Comparison of ENCODE assay signal across 34 cellular contexts in genomic region chr14:21334202-21334906, GRCh38. TPM values are rescaled to one million over a fixed set of nuclear protein-coding genes. Genes with fewer than 3 reads are reported as not detected.
"Had no signal": no experiment of that assay in that cellular context is flagged by ENCODE, and none has a peak within 500 bp of the region (broad histone marks: within the 10 kb centered on the region; RNA-seq: fewer than 3 reads in every experiment).

No MANE protein-coding gene starts in this region.

- H3K36me3 ChIP-seq: Peyer's patch had no signal

- H3K9me3 ChIP-seq: Peyer's patch had no signal

- FAIRE-seq: bronchial epithelial cell, TTC549 had no signal

- H3K4me1 ChIP-seq: Peyer's patch had no signal

- H3K4me3 Mint-ChIP-seq: activated CD4-positive, alpha-beta T cell treated with anti-CD3 and anti-CD28 coated beads for 36 hours; activated CD4-positive, alpha-beta T cell treated with anti-CD3 and anti-CD28 coated beads, Interleukin-2, amount 10 ng/mL, durations not matched to agents 7 days and 5 days; activated CD8-positive, alpha-beta T cell treated with anti-CD3 and anti-CD28 coated beads, Interleukin-2, amount 10 ng/mL, durations not matched to agents 7 days and 5 days; activated naive CD4-positive, alpha-beta T cell treated with anti-CD3 and anti-CD28 coated beads, Interleukin-2, amount 50 U/mL, for 24 hours; activated T-cell treated with anti-CD3 and anti-CD28 coated beads, Interleukin-2, amount 50 U/mL, for 24 hours; brain; T-helper 1 cell treated with Interleukin-12 subunit alpha and Interleukin-12 subunit beta and Interleukin-4 antibody, amounts not matched to agents 30 μg/mL and 1 μg/mL, for 36 hours; T-helper 2 cell treated with Interferon-gamma antibody and Interleukin-4, amounts not matched to agents 5 μg/mL and 100 μg/mL, for 36 hours had no signal

- H3K9me3 Mint-ChIP-seq: activated CD4-positive, alpha-beta T cell treated with anti-CD3 and anti-CD28 coated beads, Interleukin-2, amount 10 ng/mL, durations not matched to agents 7 days and 5 days; activated naive CD4-positive, alpha-beta T cell treated with anti-CD3 and anti-CD28 coated beads, Interleukin-2, amount 50 U/mL, for 24 hours; activated T-cell treated with anti-CD3 and anti-CD28 coated beads, Interleukin-2, amount 50 U/mL, for 24 hours; activated T-helper 2 cell treated with anti-CD3 and anti-CD28 coated beads, Interferon-gamma antibody, Interleukin-2, Interleukin-4, amounts not matched to agents 10 μg/mL and 5 μg/mL and 100 μg/mL, durations not matched to agents 14 hours and 24 hours and 36 hours; brain; T-helper 1 cell treated with Interleukin-12 subunit alpha and Interleukin-12 subunit beta and Interleukin-4 antibody, amounts not matched to agents 30 μg/mL and 1 μg/mL, for 36 hours; T-helper 2 cell treated with Interferon-gamma antibody and Interleukin-4, amounts not matched to agents 5 μg/mL and 100 μg/mL, for 36 hours had no signal

- H3K27me3 ChIP-seq: Peyer's patch had no signal

- DNase-seq: activated CD4-positive, alpha-beta T cell treated with anti-CD3 and anti-CD28 coated beads for 36 hours; activated CD4-positive, alpha-beta T cell treated with anti-CD3 and anti-CD28 coated beads, Interleukin-2, amount 10 ng/mL, durations not matched to agents 7 days and 5 days; activated CD4-positive, alpha-beta T cell treated with anti-CD3 and anti-CD28 coated beads, Interleukin-2, amount 50 U/mL, for 48 hours; activated CD8-positive, alpha-beta T cell treated with anti-CD3 and anti-CD28 coated beads, Interleukin-2, amount 10 ng/mL, durations not matched to agents 7 days and 5 days; activated gamma-delta T cell; activated naive CD4-positive, alpha-beta T cell treated with Interleukin-2 at 50 U/mL for 16 hours; activated T-cell treated with anti-CD3 and anti-CD28 coated beads, Interleukin-2, amount 50 U/mL, for 24 hours; anterior cingulate cortex; caudate nucleus; MM.1S; NCI-H1092 treated with DMSO at 0.1 percent for 48 hours; NCI-H1417; NCI-H146; NCI-H187; NCI-H2029 treated with DMSO at 0.1 percent for 48 hours; NCI-H2107; NCI-H2171; NCI-H510A; NCI-H526; NCI-H748 treated with DMSO at 0.1 percent for 48 hours; NK-92 treated with Interleukin-12 subunit alpha and Interleukin-12 subunit beta, amount 100 ng/mL, for 24 hours; PC-3; Peyer's patch had no signal

- H3K27ac Mint-ChIP-seq: activated CD4-positive, alpha-beta T cell treated with anti-CD3 and anti-CD28 coated beads for 36 hours; activated CD4-positive, alpha-beta T cell treated with anti-CD3 and anti-CD28 coated beads, Interleukin-2, amount 10 ng/mL, durations not matched to agents 7 days and 5 days; activated CD8-positive, alpha-beta T cell treated with anti-CD3 and anti-CD28 coated beads, Interleukin-2, amount 10 ng/mL, durations not matched to agents 7 days and 5 days; activated naive CD4-positive, alpha-beta T cell treated with anti-CD3 and anti-CD28 coated beads, Interleukin-2, amount 50 U/mL, for 24 hours; activated T-cell treated with anti-CD3 and anti-CD28 coated beads, Interleukin-2, amount 50 U/mL, for 24 hours; activated T-helper 2 cell treated with anti-CD3 and anti-CD28 coated beads, Interferon-gamma antibody, Interleukin-2, Interleukin-4, amounts not matched to agents 10 μg/mL and 5 μg/mL and 100 μg/mL, durations not matched to agents 14 hours and 24 hours and 36 hours; brain; T-helper 1 cell treated with Interleukin-12 subunit alpha and Interleukin-12 subunit beta and Interleukin-4 antibody, amounts not matched to agents 30 μg/mL and 1 μg/mL, for 36 hours; T-helper 2 cell treated with Interferon-gamma antibody and Interleukin-4, amounts not matched to agents 5 μg/mL and 100 μg/mL, for 36 hours had no signal

- ATAC-seq: activated CD4-positive, alpha-beta T cell treated with anti-CD3 and anti-CD28 coated beads for 36 hours; activated CD8-positive, alpha-beta T cell treated with anti-CD3 and anti-CD28 coated beads, Interleukin-2, amount 10 ng/mL, durations not matched to agents 7 days and 5 days; PC-3; Right ventricle myocardium inferior had no signal

- H3K27ac ChIP-seq: Peyer's patch, RWPE1, SK-N-MC had no signal

- H3K36me3 Mint-ChIP-seq: activated naive CD4-positive, alpha-beta T cell treated with anti-CD3 and anti-CD28 coated beads, Interleukin-2, amount 50 U/mL, for 24 hours; brain had no signal

- H3K4me1 Mint-ChIP-seq: activated CD4-positive, alpha-beta T cell treated with anti-CD3 and anti-CD28 coated beads for 36 hours; activated CD4-positive, alpha-beta T cell treated with anti-CD3 and anti-CD28 coated beads, Interleukin-2, amount 10 ng/mL, durations not matched to agents 7 days and 5 days; activated naive CD4-positive, alpha-beta T cell treated with anti-CD3 and anti-CD28 coated beads, Interleukin-2, amount 50 U/mL, for 24 hours; brain had no signal

- H3K4me3 ChIP-seq: Peyer's patch, SK-N-MC had no signal

- H3K27me3 Mint-ChIP-seq: activated CD4-positive, alpha-beta T cell treated with anti-CD3 and anti-CD28 coated beads for 36 hours; activated CD4-positive, alpha-beta T cell treated with anti-CD3 and anti-CD28 coated beads, Interleukin-2, amount 10 ng/mL, durations not matched to agents 7 days and 5 days; activated naive CD4-positive, alpha-beta T cell treated with anti-CD3 and anti-CD28 coated beads, Interleukin-2, amount 50 U/mL, for 24 hours; activated T-cell treated with anti-CD3 and anti-CD28 coated beads, Interleukin-2, amount 50 U/mL, for 24 hours had no signal

RNA-seq across cellular contexts. Expression of gene RPGRIP1, which starts 54.5 kb away (rescaled TPM):
- total RNA-seq: activated CD4-positive, alpha-beta T cell treated with anti-CD3 and anti-CD28 coated beads, Interleukin-2, amount 10 ng/mL, durations not matched to agents 7 days and 5 days; activated CD8-positive, alpha-beta T cell treated with anti-CD3 and anti-CD28 coated beads, Interleukin-2, amount 10 ng/mL, durations not matched to agents 7 days and 5 days; activated T-helper 2 cell treated with anti-CD3 and anti-CD28 coated beads, Interferon-gamma antibody, Interleukin-2, Interleukin-4, amounts not matched to agents 10 μg/mL and 5 μg/mL and 100 μg/mL, durations not matched to agents 14 hours and 24 hours and 36 hours; bronchial epithelial cell; LHCN-M2 had no signal
